Comparison of ENCODE assay signal across 13 cellular contexts in genomic region chr5:174720612-174721521, GRCh38. TPM values are rescaled to one million over a fixed set of nuclear protein-coding genes. Genes with fewer than 3 reads are reported as not detected.
DNase-seq lines count a peak whose midpoint lies in the region; ATAC-seq and TF ChIP-seq lines count a peak whose summit lies in the region.
"Had no signal": no experiment of that assay in that cellular context is flagged by ENCODE, and none has a peak within 500 bp of the region (broad histone marks: within the 10 kb centered on the region; RNA-seq: fewer than 3 reads in every experiment).

No MANE protein-coding gene starts in this region.

- peak; percentile 72 for DNase-seq in NCI-H748 (lab: John Stamatoyannopoulos, UW; ENCODE audit: unreplicated experiment)
- no peak for DNase-seq in NCI-H748 treated with DMSO at 0.1 percent for 48 hours (lab: John Stamatoyannopoulos, UW)
- DNase-seq in smooth muscle cell (lab: John Stamatoyannopoulos, UW; ENCODE audit: unreplicated experiment) = no peak
- no peak for DNase-seq in medulla oblongata (ENCODE audit: extremely low spot score)
- no peak for DNase-seq in amygdala (lab: John Stamatoyannopoulos, UW)
- DNase-seq: aorta; Kasumi-1; stimulated activated naive CD4-positive, alpha-beta T cell treated with Interleukin-2 at 50 U/mL for 16 hours had no signal

- peak overlapping the region; percentile 83 for H2AFZ ChIP-seq in smooth muscle cell (ENCODE audit: low read depth)

- H3K9ac ChIP-seq in smooth muscle cell (ENCODE audit: low read depth) = no peak overlapping the region

- H4K20me1 ChIP-seq in smooth muscle cell (ENCODE audit: low read depth) = peaks cover 12% of the 10 kb centered on the region

- H3K9me3 ChIP-seq in iPS-18c (ENCODE audit: control insufficient read depth, insufficient read depth, low read length) (no peaks in the 10 kb centered on the region), smooth muscle cell (replicated peaks; ENCODE audit: low read depth) (no peaks in the 10 kb centered on the region)

- H3K4me3 ChIP-seq in WI38 (ENCODE audit: low read depth, low read length) = peak overlapping the region; percentile 38
- peak overlapping the region; percentile 40 for H3K4me3 ChIP-seq in iPS-18c (ENCODE audit: insufficient read depth, low read depth, low read length)
- H3K4me3 ChIP-seq in smooth muscle cell = peak overlapping the region; percentile 53

- peaks cover 15% of the 10 kb centered on the region for H3K79me2 ChIP-seq in smooth muscle cell (ENCODE audit: low read depth)

- H3K27me3 ChIP-seq in smooth muscle cell (ENCODE audit: low read depth) = no peaks in the 10 kb centered on the region

- H3K36me3 ChIP-seq in smooth muscle cell (ENCODE audit: low read depth) = no peaks in the 10 kb centered on the region

- 2% methylated on average over 50 of the region's 75 CpGs for WGBS in smooth muscle cell (ENCODE audit: low lambda C conversion rate)

- peaks cover 39% of the 10 kb centered on the region for H3K4me1 ChIP-seq in smooth muscle cell (ENCODE audit: low read depth)

- H3K27ac ChIP-seq in smooth muscle cell (ENCODE audit: low read depth) = no peak overlapping the region

- TF ChIP-seq CTCF in WI38 (IDR thresholded peaks at IDR 0.05; ENCODE audit: low read depth, low read length) (no peak), smooth muscle cell (IDR thresholded peaks at IDR 0.05; ENCODE audit: borderline replicate concordance, insufficient read depth, poor library complexity, severe bottlenecking) (no peak)

- peaks cover 6% of the 10 kb centered on the region for H3F3A ChIP-seq in smooth muscle cell (ENCODE audit: low read depth)

- no peak for ATAC-seq in HG03432 (IDR thresholded peaks at IDR 0.05; ENCODE audit: unreplicated experiment)

- peak overlapping the region; percentile 95 for H3K4me2 ChIP-seq in smooth muscle cell

RNA-seq across cellular contexts. Expression of gene MSX2, which starts 3.5 kb away (rescaled TPM):
- total RNA-seq in smooth muscle cell = 54.4 and 76.8 TPM in 2 replicates
- 50.7 and 70.9 TPM in 2 replicates for polyA plus RNA-seq in smooth muscle cell
- total RNA-seq: activated CD8-positive, alpha-beta memory T cell treated with anti-CD3 and anti-CD28 coated beads for 36 hours; T-helper 1 cell treated with Interleukin-12 subunit alpha and Interleukin-12 subunit beta and Interleukin-4 antibody, amounts not matched to agents 30 ng/mL and 1 ng/mL, for 36 hours had no signal
